1 cellular context compared by ENCODE assay signal in genomic region chr2:26607698-26608097, GRCh38.
TF ChIP-seq lines count a peak whose summit lies in the region.

No MANE protein-coding gene starts in this region.

TF ChIP-seq in HCT116, 20 proteins besides CTCF, POLR2A, EP300 and RAD21 (continued from another document):
- TF ChIP-seq FOSL1 (IDR thresholded peaks at IDR 0.05; ENCODE audit: low read depth) (no peak), EGR1 (IDR thresholded peaks at IDR 0.05; ENCODE audit: low read depth) (no peak), ZFX (IDR thresholded peaks at IDR 0.05) (no peak), SIN3A (IDR thresholded peaks at IDR 0.05; ENCODE audit: low read depth) (no peak), ZBTB33 (IDR thresholded peaks at IDR 0.05; ENCODE audit: extremely low read depth, insufficient replicate concordance, low read length) (no peak), CEBPB (IDR thresholded peaks at IDR 0.05; ENCODE audit: low read depth) (no peak), TCF7L2 (IDR thresholded peaks at IDR 0.05; ENCODE audit: borderline replicate concordance, extremely low read depth, insufficient read depth, insufficient read length) (no peak), POLR2AphosphoS5 (IDR thresholded peaks at IDR 0.05; ENCODE audit: low read depth, low read length) (no peak), EZH2 (IDR thresholded peaks at IDR 0.05) (no peak)
TF ChIP-seq in HCT116: peak in this region for 0.
